Comparison of ENCODE assay signal across 16 cellular contexts in genomic region chr18:48229445-48230052, GRCh38.
DNase-seq lines count a peak whose midpoint lies in the region; ATAC-seq, FAIRE-seq and TF ChIP-seq lines count a peak whose summit lies in the region.
"Had no signal": no experiment of that assay in that cellular context is flagged by ENCODE, and none has a peak within 500 bp of the region (broad histone marks: within the 10 kb centered on the region; RNA-seq: fewer than 3 reads in every experiment).

No MANE protein-coding gene starts in this region.

- no peaks in the 10 kb centered on the region for H3K36me3 Mint-ChIP-seq in T-helper 1 cell treated with Interleukin-12 subunit alpha and Interleukin-12 subunit beta and Interleukin-4 antibody, amounts not matched to agents 30 μg/mL and 1 μg/mL, for 36 hours (ENCODE audit: low read depth)
- H3K36me3 Mint-ChIP-seq in central memory CD8-positive, alpha-beta T cell (ENCODE audit: insufficient read depth): peaks cover 2% of the 10 kb centered on the region
- peaks cover 2% of the 10 kb centered on the region for H3K36me3 Mint-ChIP-seq in chondrocyte (ENCODE audit: low read depth)
- H3K36me3 Mint-ChIP-seq: naive B cell had no signal

- peak overlapping the region; percentile 73 for H3K27ac Mint-ChIP-seq in T-helper 1 cell treated with Interleukin-12 subunit alpha and Interleukin-12 subunit beta and Interleukin-4 antibody, amounts not matched to agents 30 μg/mL and 1 μg/mL, for 36 hours
- H3K27ac Mint-ChIP-seq in central memory CD8-positive, alpha-beta T cell (ENCODE audit: low read depth): peak overlapping the region; percentile 58
- H3K27ac Mint-ChIP-seq in chondrocyte (ENCODE audit: unreplicated experiment): no peak overlapping the region
- H3K27ac Mint-ChIP-seq: naive B cell had no signal

- H3K4me1 Mint-ChIP-seq in T-helper 1 cell treated with Interleukin-12 subunit alpha and Interleukin-12 subunit beta and Interleukin-4 antibody, amounts not matched to agents 30 μg/mL and 1 μg/mL, for 36 hours (ENCODE audit: low read depth): peaks cover 32% of the 10 kb centered on the region
- peaks cover 18% of the 10 kb centered on the region for H3K4me1 Mint-ChIP-seq in central memory CD8-positive, alpha-beta T cell
- peaks cover 29% of the 10 kb centered on the region for H3K4me1 Mint-ChIP-seq in chondrocyte (ENCODE audit: low read depth)

- no peak for FAIRE-seq in urothelium cell line (lab: Jason Lieb, UNC)
- FAIRE-seq: astrocyte, TTC549 had no signal

- no peaks in the 10 kb centered on the region for H3K9me3 Mint-ChIP-seq in T-helper 1 cell treated with Interleukin-12 subunit alpha and Interleukin-12 subunit beta and Interleukin-4 antibody, amounts not matched to agents 30 μg/mL and 1 μg/mL, for 36 hours
- H3K9me3 Mint-ChIP-seq in central memory CD8-positive, alpha-beta T cell: no peaks in the 10 kb centered on the region
- no peaks in the 10 kb centered on the region for H3K9me3 Mint-ChIP-seq in chondrocyte (ENCODE audit: low read depth)

- peaks cover 20% of the 10 kb centered on the region for H3K27me3 Mint-ChIP-seq in T-helper 1 cell treated with Interleukin-12 subunit alpha and Interleukin-12 subunit beta and Interleukin-4 antibody, amounts not matched to agents 30 μg/mL and 1 μg/mL, for 36 hours (ENCODE audit: low read depth)
- peaks cover 10% of the 10 kb centered on the region for H3K27me3 Mint-ChIP-seq in central memory CD8-positive, alpha-beta T cell
- H3K27me3 Mint-ChIP-seq in chondrocyte (ENCODE audit: low read depth): peaks cover 23% of the 10 kb centered on the region

- no peak overlapping the region for H3K4me3 ChIP-seq in retinal pigment epithelial cell (ENCODE audit: low read length)

- no peak overlapping the region for H3K4me3 Mint-ChIP-seq in T-helper 1 cell treated with Interleukin-12 subunit alpha and Interleukin-12 subunit beta and Interleukin-4 antibody, amounts not matched to agents 30 μg/mL and 1 μg/mL, for 36 hours
- no peak overlapping the region for H3K4me3 Mint-ChIP-seq in central memory CD8-positive, alpha-beta T cell
- H3K4me3 Mint-ChIP-seq in chondrocyte (ENCODE audit: unreplicated experiment): no peak overlapping the region
- H3K4me3 Mint-ChIP-seq: naive B cell had no signal

- TF ChIP-seq CTCF in retinal pigment epithelial cell (conservative IDR thresholded peaks at IDR 0.05; ENCODE audit: low read depth, low read length) (peak; percentile 16), chondrocyte (IDR thresholded peaks at IDR 0.05) (no peak)

- DNase-seq in T-helper 1 cell: no peak
- DNase-seq in NCI-H1048 (lab: John Stamatoyannopoulos, UW): peak; percentile 44
- DNase-seq in central memory CD8-positive, alpha-beta T cell (ENCODE audit: low spot score in 2 of 2): no peak
- DNase-seq in retinal pigment epithelial cell (ENCODE audit: low read depth): no peak
- no peak for DNase-seq in activated CD4-positive, alpha-beta T cell treated with anti-CD3 and anti-CD28 coated beads, Interleukin-2, amount 50 U/mL, for 48 hours
- DNase-seq in urothelium cell line (ENCODE audit: low spot score): no peak
- DNase-seq in chondrocyte (ENCODE audit: low spot score): no peak
- DNase-seq: activated effector memory CD4-positive, alpha-beta T cell treated with Interleukin-2 at 50 U/mL for 16 hours; dermis blood vessel endothelial cell; left colon; naive B cell; NCI-H1930; stimulated activated CD4-positive, alpha-beta T cell treated with anti-CD3 and anti-CD28 coated beads, Interleukin-1b, Interleukin-23, amount 100 ng/mL, for 48 hours had no signal

- ATAC-seq in central memory CD8-positive, alpha-beta T cell (replicated peaks; ENCODE audit: extremely low read depth, poor library complexity, severe bottlenecking): no peak
